In genomic region chr16:88785106-88785924, GRCh38 we compare ENCODE assay signal across 8 cellular contexts. TPM values are rescaled to one million over a fixed set of nuclear protein-coding genes. Genes with fewer than 3 reads are reported as not detected.
DNase-seq lines count a peak whose midpoint lies in the region; ATAC-seq lines count a peak whose summit lies in the region.

PIEZO1 (minus strand) TSS chr16:88785220; CDS start chr16:88784964, 256 bp downstream.

- H3K27me3 ChIP-seq in MG63 (no peaks in the 10 kb centered on the region), mesenchymal stem cell (ENCODE audit: control insufficient read depth in 1 of 2, insufficient read depth in 1 of 2, low read length in 2 of 2) (peaks cover 0 to 4% of the 10 kb centered on the region in 2 experiments)

- peak; percentile 18 for DNase-seq in NCI-H2171 (lab: John Stamatoyannopoulos, UW)
- no peak for DNase-seq in NCI-H2171 treated with DMSO at 0.1 percent for 48 hours (lab: John Stamatoyannopoulos, UW)
- DNase-seq in MG63 = peak; percentile 64
- DNase-seq in activated CD8-positive, alpha-beta memory T cell treated with anti-CD3 and anti-CD28 coated beads for 1 hour (ENCODE audit: extremely low read depth in 1 of 2, low read depth in 1 of 2) = peak; percentile 51 to 84
- peak; percentile 77 for DNase-seq in effector CD8-positive, alpha-beta T cell (lab: John Stamatoyannopoulos, UW)
- peak; percentile 73 for DNase-seq in mesenchymal stem cell
- DNase-seq in stimulated activated CD8-positive, alpha-beta memory T cell treated with anti-CD3 and anti-CD28 coated beads, Interleukin-2, amount 100 ng/mL, for 1 hour (ENCODE audit: low read depth in 2 of 2) = peak; percentile 64 to 75

- H2AFZ ChIP-seq in mesenchymal stem cell (ENCODE audit: low read depth, low read length) = peak within 1 kb of the TSS; percentile 74

- H3K9me3 ChIP-seq in MG63 = no peaks in the 10 kb centered on the region
- no peaks in the 10 kb centered on the region for H3K9me3 ChIP-seq in mesenchymal stem cell (ENCODE audit: control insufficient read depth, low read length)

- no peaks in the 10 kb centered on the region for H3K36me3 ChIP-seq in MG63
- peaks cover 0 to 4% of the 10 kb centered on the region in 2 experiments for H3K36me3 ChIP-seq in mesenchymal stem cell (ENCODE audit: control insufficient read depth in 1 of 2, insufficient read depth in 2 of 2, low read depth in 1 of 2, low read length in 2 of 2)

- peak within 1 kb of the TSS in 1 of 2 experiments; percentile 84 for H2BK12ac ChIP-seq in mesenchymal stem cell (ENCODE audit: low read length in 2 of 2)

- H2AK5ac ChIP-seq in mesenchymal stem cell (ENCODE audit: low read length, severe bottlenecking) = peak within 1 kb of the TSS; percentile 52

- H3K27ac ChIP-seq in mesenchymal stem cell (ENCODE audit: low read length, poor library complexity, severe bottlenecking) = peak within 1 kb of the TSS; percentile 78

- peak within 1 kb of the TSS; percentile 65 for H3K4me3 ChIP-seq in MG63
- peak within 1 kb of the TSS; percentile 76 to 86 for H3K4me3 ChIP-seq in mesenchymal stem cell (ENCODE audit: insufficient read depth in 1 of 2, low read depth in 1 of 2, low read length in 2 of 2)

- peaks cover 49% of the 10 kb centered on the region for H3K4me1 ChIP-seq in mesenchymal stem cell (ENCODE audit: control insufficient read depth, insufficient read depth, low read depth, low read length)

- ATAC-seq in GM19023 (IDR thresholded peaks at IDR 0.05; ENCODE audit: unreplicated experiment) = no peak

- H3K14ac ChIP-seq in mesenchymal stem cell (ENCODE audit: low read length in 2 of 2) = peak within 1 kb of the TSS; percentile 94 to 95

- WGBS in mesenchymal stem cell = 11% methylated on average over 52 of the region's 110 CpGs

- peak within 1 kb of the TSS; percentile 96 to 99 for H3K18ac ChIP-seq in mesenchymal stem cell (ENCODE audit: low read depth in 1 of 2, low read length in 2 of 2)

- H2BK15ac ChIP-seq in mesenchymal stem cell (ENCODE audit: low read depth, poor library complexity, severe bottlenecking) = peak within 1 kb of the TSS; percentile 90

- peak within 1 kb of the TSS; percentile 97 for H4K91ac ChIP-seq in mesenchymal stem cell (ENCODE audit: low read length)

- H3K4ac ChIP-seq in mesenchymal stem cell (ENCODE audit: low read depth in 1 of 2, low read length in 2 of 2) = peak within 1 kb of the TSS; percentile 66 to 95

- H3K9ac ChIP-seq in mesenchymal stem cell (ENCODE audit: low read length) = peak within 1 kb of the TSS; percentile 88

- peak within 1 kb of the TSS; percentile 93 for H2BK5ac ChIP-seq in mesenchymal stem cell (ENCODE audit: low read depth, low read length, poor library complexity, severe bottlenecking)

- peak within 1 kb of the TSS; percentile 68 to 94 for H3K23ac ChIP-seq in mesenchymal stem cell (ENCODE audit: low read length in 2 of 2)

- peaks cover 2% of the 10 kb centered on the region for H3K79me1 ChIP-seq in mesenchymal stem cell (replicated peaks; ENCODE audit: low read length, poor library complexity, severe bottlenecking)

- H3K4me2 ChIP-seq in mesenchymal stem cell (ENCODE audit: low read length, poor library complexity, severe bottlenecking) = peak within 1 kb of the TSS; percentile 86

- H2BK120ac ChIP-seq in mesenchymal stem cell (ENCODE audit: low read depth, low read length) = peak within 1 kb of the TSS; percentile 98

- H4K8ac ChIP-seq in mesenchymal stem cell (ENCODE audit: low read length) = peak within 1 kb of the TSS; percentile 96

RNA-seq across cellular contexts. Expression of gene PIEZO1, which starts in this region (rescaled TPM):
- total RNA-seq in MG63 (2014; rRNA removed; shearing (Covaris generic); ENCODE audit: low replicate concordance) = 77.6 and 88.5 TPM in 2 replicates
- 112 TPM for polyA plus RNA-seq in mesenchymal stem cell (2013, experiment 1 of 2)
- polyA plus RNA-seq in mesenchymal stem cell (2013, experiment 2 of 2) = 108 TPM
